7 cellular contexts compared by ENCODE assay signal in genomic region chr15:55593019-55593418, GRCh38. TPM values are rescaled to one million over a fixed set of nuclear protein-coding genes. Genes with fewer than 3 reads are reported as not detected.
"Had no signal": no experiment of that assay in that cellular context is flagged by ENCODE, and none has a peak within 500 bp of the region (broad histone marks: within the 10 kb centered on the region; RNA-seq: fewer than 3 reads in every experiment).

No MANE protein-coding gene starts in this region.

RNA-seq across cellular contexts. Expression of gene PYGO1, which starts 4.9 kb away (rescaled TPM):
- total RNA-seq: activated naive CD4-positive, alpha-beta T cell treated with anti-CD3 and anti-CD28 coated beads for 36 hours; activated naive CD4-positive, alpha-beta T cell treated with anti-CD3 and anti-CD28 coated beads, Interleukin-2, amount 50 U/mL, for 72 hours; activated naive CD8-positive, alpha-beta T cell treated with anti-CD3 and anti-CD28 coated beads for 36 hours; activated naive CD8-positive, alpha-beta T cell treated with anti-CD3 and anti-CD28 coated beads, Interleukin-2, amount 10 ng/mL, durations not matched to agents 7 days and 5 days; activated T-cell treated with anti-CD3 and anti-CD28 coated beads, Interleukin-2, amount 50 U/mL, for 72 hours; activated T-helper 1 cell treated with anti-CD3 and anti-CD28 coated beads, Interleukin-12 subunit alpha, Interleukin-12 subunit beta, Interleukin-2, Interleukin-4 antibody, amounts not matched to agents 30 ng/mL and 10 ng/mL and 1 ng/mL, durations not matched to agents 14 hours and 24 hours and 36 hours; activated T-helper 17 cell treated with anti-CD3 and anti-CD28 coated beads, Interleukin-2, amount 50 U/mL, for 72 hours had no signal
